ENCODE assay signal across 11 cellular contexts in genomic region chr9:132381966-132382541, GRCh38. TPM values are rescaled to one million over a fixed set of nuclear protein-coding genes. Genes with fewer than 3 reads are reported as not detected.
DNase-seq lines count a peak whose midpoint lies in the region; ATAC-seq, FAIRE-seq and TF ChIP-seq lines count a peak whose summit lies in the region.
"Had no signal": no experiment of that assay in that cellular context is flagged by ENCODE, and none has a peak within 500 bp of the region (broad histone marks: within the 10 kb centered on the region; RNA-seq: fewer than 3 reads in every experiment).

No MANE protein-coding gene starts in this region.

- H3K9ac ChIP-seq in liver (ENCODE audit: low read depth in 1 of 2, low read length in 2 of 2) (no peak overlapping the region), HepG2 (ENCODE audit: insufficient read depth, low read depth, low read length) (no peak overlapping the region)

- no TSS peak for BruUV-seq in HepG2 (replicated peaks; lab: Mats Ljungman, UMichigan)

- intact Hi-C loops in HepG2 (cut with micrococcal nuclease; ENCODE audit: unreplicated experiment): no loop called here

- TF ChIP-seq RAD21 in liver (IDR thresholded peaks at IDR 0.05) (no peak), HepG2 (CRISPR knock-in tag; IDR thresholded peaks at IDR 0.05) (no peak)

- FAIRE-seq in HepG2 (lab: Jason Lieb, UNC) (no peak), HTR-8/SVneo (lab: Jason Lieb, UNC) (no peak)

- in situ Hi-C loops in HepG2 (cut with HindIII; ENCODE audit: extremely low pct_ligation_motif_present, low pct_unique_long_range_greater_than_20kb): no loop called here

- TF ChIP-seq EP300 in HepG2 (IDR thresholded peaks at IDR 0.05; ENCODE audit: low read depth in 2 of 2, low read length in 2 of 2): no peak
- no peak for TF ChIP-seq EP300 in HepG2 (CRISPR knock-in tag; IDR thresholded peaks at IDR 0.05; ENCODE audit: borderline replicate concordance)

- H3K27me3 ChIP-seq in liver (ENCODE audit: control insufficient read depth in 4 of 4, insufficient read depth in 4 of 4, low read length in 3 of 4) (no peaks in the 10 kb centered on the region), HepG2 (ENCODE audit: control insufficient read depth in 1 of 2, insufficient read depth in 2 of 2, low read length in 2 of 2) (no peaks in the 10 kb centered on the region)
- H3K27me3 ChIP-seq: BE2C had no signal

- DNase-seq in HepG2 (ENCODE audit: low spot score): no peak
- DNase-seq in SKM-1 (lab: John Stamatoyannopoulos, UW; ENCODE audit: unreplicated experiment): peak; percentile 7
- no peak for DNase-seq in NCI-H1417 (lab: John Stamatoyannopoulos, UW)
- no peak for DNase-seq in putamen (ENCODE audit: low spot score)
- DNase-seq in A172 (ENCODE audit: low spot score): no peak
- DNase-seq in HTR-8/SVneo (ENCODE audit: insufficient read length, low spot score): no peak
- DNase-seq: BE2C, NCI-H2227 treated with DMSO at 0.1 percent for 48 hours had no signal

- H2AFZ ChIP-seq in HepG2 (ENCODE audit: low read length): no peak overlapping the region

- H3K36me3 ChIP-seq in liver (ENCODE audit: control insufficient read depth in 4 of 4, insufficient read depth in 3 of 4, low read depth in 1 of 4, low read length in 3 of 4): peaks cover 8 to 49% (median 31%) of the 10 kb centered on the region in 4 donors
- H3K36me3 ChIP-seq in HepG2 (replicated peaks in 1 of 2; ENCODE audit: control insufficient read depth in 1 of 2, insufficient read depth in 2 of 2, low read length in 2 of 2): peaks cover 20 to 41% of the 10 kb centered on the region in 2 experiments; a peak in 4 of 5 replicates

- no peak overlapping the region for H3K27ac ChIP-seq in liver (ENCODE audit: low read depth in 1 of 2, low read length in 2 of 2)
- no peak overlapping the region for H3K27ac ChIP-seq in HepG2 (ENCODE audit: extremely low read length, insufficient read depth, low read length)

- CTCF ChIA-PET in HepG2 (lab: Yijun Ruan, JAX; ENCODE audit: low intra/inter-chr PET ratio, low total read pairs): no interaction called here

- no peak for ATAC-seq in HepG2
- ATAC-seq in HG03025 (IDR thresholded peaks at IDR 0.05; ENCODE audit: low FRiP score, unreplicated experiment): peak; percentile 52

- no peak overlapping the region for H3K4me3 ChIP-seq in liver (ENCODE audit: low read depth in 1 of 3, low read length in 3 of 3)
- H3K4me3 ChIP-seq in HepG2 (replicated peaks in 1 of 3; ENCODE audit: insufficient read depth in 1 of 3, low read depth in 2 of 3, low read length in 3 of 3): no peak overlapping the region

- H4K20me1 ChIP-seq in HepG2 (ENCODE audit: insufficient read depth, low read length): no peaks in the 10 kb centered on the region

- TF ChIP-seq CTCF in liver (IDR thresholded peaks at IDR 0.05; ENCODE audit: low read depth, low read length, missing input control): no peak
- TF ChIP-seq CTCF in HepG2 (CRISPR knock-in tag; IDR thresholded peaks at IDR 0.05): no peak

- no peaks in the 10 kb centered on the region for H3K79me2 ChIP-seq in HepG2 (ENCODE audit: insufficient read depth, low read length)

- H3K9me3 ChIP-seq in liver (ENCODE audit: control insufficient read depth in 4 of 4, low read length in 3 of 4) (no peaks in the 10 kb centered on the region), HepG2 (ENCODE audit: low read length) (no peaks in the 10 kb centered on the region)
- H3K9me3 ChIP-seq: BE2C had no signal

- POLR2A ChIA-PET in HepG2 (lab: Yijun Ruan, JAX): no interaction called here

- H3K4me2 ChIP-seq in HepG2 (ENCODE audit: low read depth, low read length): no peak overlapping the region

- WGBS in liver: 84% methylated on average over 9 of the region's 9 CpGs
- 94% methylated on average over 9 of the region's 9 CpGs for WGBS in HepG2 (ENCODE audit: low lambda C conversion rate)

- no peaks in the 10 kb centered on the region for H3K4me1 ChIP-seq in liver (ENCODE audit: control insufficient read depth in 4 of 4, insufficient read depth in 4 of 4, low read length in 3 of 4)
- no peaks in the 10 kb centered on the region for H3K4me1 ChIP-seq in HepG2 (ENCODE audit: insufficient read depth, low read length)
- H3K4me1 ChIP-seq: BE2C had no signal

- no peak for TF ChIP-seq POLR2A in HepG2 (IDR thresholded peaks at IDR 0.05; ENCODE audit: insufficient read depth in 1 of 2, low read depth in 2 of 2, low read length in 2 of 2)

RNA-seq across cellular contexts. Expression of gene TTF1, which starts 24.6 kb away (rescaled TPM):
- 1 to 10 TPM; 2.8 to 6.1 TPM for total RNA-seq in liver
- polyA plus RNA-seq in liver: 1 to 10 TPM; 1.9 to 2.4 TPM
- total RNA-seq in HepG2 (2016; rRNA removed; fragmentation: Illumina TruSeq; extraction: Trizol): 9.8 and 11.8 TPM in 2 replicates
- total RNA-seq in HepG2 (2016; cell fraction: cytosol; rRNA removed; fragmentation: Illumina TruSeq; extraction: Trizol; ENCODE audit: low read depth): 3.2 and 3.6 TPM in 2 replicates
- 10.2 and 13.0 TPM in 2 replicates for total RNA-seq in HepG2 (2016; cell fraction: insoluble cytoplasmic fraction; rRNA removed; fragmentation: Illumina TruSeq; extraction: Trizol)
- 5.9 and 7.1 TPM in 2 replicates for total RNA-seq in HepG2 (2016; cell fraction: membrane; rRNA removed; fragmentation: Illumina TruSeq; extraction: Trizol)
- 11.7 and 13.6 TPM in 2 replicates for total RNA-seq in HepG2 (2016; cell fraction: nucleus; rRNA removed; fragmentation: Illumina TruSeq; extraction: Trizol)
- polyA plus RNA-seq in HepG2 (2011; rRNA removed): 3.4 and 3.6 TPM in 2 replicates
- polyA plus RNA-seq in HepG2 (2011; cell fraction: cytosol; rRNA removed): 2.5 and 3.6 TPM in 2 replicates
- 0.79 and 1.8 TPM in 2 replicates for polyA plus RNA-seq in HepG2 (2011; cell fraction: nucleus; rRNA removed)
- 3.6 and 6.2 TPM in 2 replicates for polyA plus RNA-seq in HepG2 (2012)
- 1.7 and 2.3 TPM in 2 replicates for polyA plus RNA-seq in HepG2 (2016; cell fraction: cytosol; fragmentation: Illumina TruSeq; extraction: Trizol; ENCODE audit: low read depth)
- 9.4 and 9.7 TPM in 2 replicates for polyA plus RNA-seq in HepG2 (2016; cell fraction: insoluble cytoplasmic fraction; fragmentation: Illumina TruSeq; extraction: Trizol; ENCODE audit: low read depth)
- 2.9 and 3.8 TPM in 2 replicates for polyA plus RNA-seq in HepG2 (2016; cell fraction: membrane; fragmentation: Illumina TruSeq; extraction: Trizol; ENCODE audit: low read depth)
- 15.1 and 15.8 TPM in 2 replicates for polyA plus RNA-seq in HepG2 (2016; cell fraction: nucleus; fragmentation: Illumina TruSeq; extraction: Trizol; ENCODE audit: insufficient read depth, low read depth)
- polyA minus RNA-seq in HepG2 (2011; rRNA and poly(A)+ RNA removed; ENCODE audit: low replicate concordance): 0.24 and 1.8 TPM in 2 replicates
- polyA minus RNA-seq in HepG2 (2011; cell fraction: cytosol; rRNA and poly(A)+ RNA removed): 1.3 and 2.3 TPM in 2 replicates
- 5.4 and 5.5 TPM in 2 replicates for polyA minus RNA-seq in HepG2 (2011; cell fraction: nucleus; rRNA and poly(A)+ RNA removed)
- 29.2 and 30.1 TPM in 2 replicates for total RNA-seq in A172 (2014; rRNA removed; shearing (Covaris generic))

RNA-seq across cellular contexts. Expression of gene SETX, which starts 27.3 kb away (rescaled TPM):
- 10 to 100 TPM; 27.3 to 60.2 TPM for total RNA-seq in liver
- polyA plus RNA-seq in liver: 10 to 100 TPM in 1 of 2 donors, 1 to 10 TPM in 1; 8.6 to 12.0 TPM
- 39.0 and 56.7 TPM in 2 replicates for total RNA-seq in HepG2 (2016; rRNA removed; fragmentation: Illumina TruSeq; extraction: Trizol)
- total RNA-seq in HepG2 (2016; cell fraction: cytosol; rRNA removed; fragmentation: Illumina TruSeq; extraction: Trizol; ENCODE audit: low read depth): 8.6 and 9.3 TPM in 2 replicates
- 37.2 and 54.1 TPM in 2 replicates for total RNA-seq in HepG2 (2016; cell fraction: insoluble cytoplasmic fraction; rRNA removed; fragmentation: Illumina TruSeq; extraction: Trizol)
- 12.9 and 15.9 TPM in 2 replicates for total RNA-seq in HepG2 (2016; cell fraction: membrane; rRNA removed; fragmentation: Illumina TruSeq; extraction: Trizol)
- 52.9 and 55.1 TPM in 2 replicates for total RNA-seq in HepG2 (2016; cell fraction: nucleus; rRNA removed; fragmentation: Illumina TruSeq; extraction: Trizol)
- 13.1 and 13.2 TPM in 2 replicates for polyA plus RNA-seq in HepG2 (2011; rRNA removed)
- 7.7 and 11.4 TPM in 2 replicates for polyA plus RNA-seq in HepG2 (2011; cell fraction: cytosol; rRNA removed)
- polyA plus RNA-seq in HepG2 (2011; cell fraction: nucleus; rRNA removed): 10.9 and 14.6 TPM in 2 replicates
- polyA plus RNA-seq in HepG2 (2012): 13.5 and 14.4 TPM in 2 replicates
- polyA plus RNA-seq in HepG2 (2016; cell fraction: cytosol; fragmentation: Illumina TruSeq; extraction: Trizol; ENCODE audit: low read depth): 0.99 and 1.2 TPM in 2 replicates
- 23.6 and 24.0 TPM in 2 replicates for polyA plus RNA-seq in HepG2 (2016; cell fraction: insoluble cytoplasmic fraction; fragmentation: Illumina TruSeq; extraction: Trizol; ENCODE audit: low read depth)
- polyA plus RNA-seq in HepG2 (2016; cell fraction: membrane; fragmentation: Illumina TruSeq; extraction: Trizol; ENCODE audit: low read depth): 3.0 and 3.2 TPM in 2 replicates
- 32.8 and 33.3 TPM in 2 replicates for polyA plus RNA-seq in HepG2 (2016; cell fraction: nucleus; fragmentation: Illumina TruSeq; extraction: Trizol; ENCODE audit: insufficient read depth, low read depth)
- polyA minus RNA-seq in HepG2 (2011; rRNA and poly(A)+ RNA removed; ENCODE audit: low replicate concordance): 27.4 and 73.8 TPM in 2 replicates
- polyA minus RNA-seq in HepG2 (2011; cell fraction: cytosol; rRNA and poly(A)+ RNA removed): 21.9 and 24.4 TPM in 2 replicates
- 72.6 and 81.2 TPM in 2 replicates for polyA minus RNA-seq in HepG2 (2011; cell fraction: nucleus; rRNA and poly(A)+ RNA removed)
- 32.3 and 33.6 TPM in 2 replicates for total RNA-seq in A172 (2014; rRNA removed; shearing (Covaris generic))

RNA-seq across cellular contexts. Expression of gene CFAP77, which starts 28.0 kb away (rescaled TPM):
- total RNA-seq in liver: not detected
- not detected for polyA plus RNA-seq in liver
- total RNA-seq in HepG2 (2016; rRNA removed; fragmentation: Illumina TruSeq; extraction: Trizol): not detected in 2 replicates
- not detected in 2 replicates for total RNA-seq in HepG2 (2016; cell fraction: cytosol; rRNA removed; fragmentation: Illumina TruSeq; extraction: Trizol; ENCODE audit: low read depth)
- not detected in 2 replicates for total RNA-seq in HepG2 (2016; cell fraction: insoluble cytoplasmic fraction; rRNA removed; fragmentation: Illumina TruSeq; extraction: Trizol)
- not detected in 2 replicates for total RNA-seq in HepG2 (2016; cell fraction: membrane; rRNA removed; fragmentation: Illumina TruSeq; extraction: Trizol)
- total RNA-seq in HepG2 (2016; cell fraction: nucleus; rRNA removed; fragmentation: Illumina TruSeq; extraction: Trizol): not detected in 2 replicates
- not detected in 2 replicates for polyA plus RNA-seq in HepG2 (2011; rRNA removed)
- not detected in 2 replicates for polyA plus RNA-seq in HepG2 (2011; cell fraction: cytosol; rRNA removed)
- polyA plus RNA-seq in HepG2 (2011; cell fraction: nucleus; rRNA removed): not detected in 2 replicates
- not detected in 2 replicates for polyA plus RNA-seq in HepG2 (2012)
- polyA plus RNA-seq in HepG2 (2016; cell fraction: cytosol; fragmentation: Illumina TruSeq; extraction: Trizol; ENCODE audit: low read depth): not detected in 2 replicates
- not detected in 2 replicates for polyA plus RNA-seq in HepG2 (2016; cell fraction: insoluble cytoplasmic fraction; fragmentation: Illumina TruSeq; extraction: Trizol; ENCODE audit: low read depth)
- not detected in 2 replicates for polyA plus RNA-seq in HepG2 (2016; cell fraction: membrane; fragmentation: Illumina TruSeq; extraction: Trizol; ENCODE audit: low read depth)
- polyA plus RNA-seq in HepG2 (2016; cell fraction: nucleus; fragmentation: Illumina TruSeq; extraction: Trizol; ENCODE audit: insufficient read depth, low read depth): not detected in 2 replicates
- not detected in 2 replicates for polyA minus RNA-seq in HepG2 (2011; rRNA and poly(A)+ RNA removed; ENCODE audit: low replicate concordance)
- not detected in 2 replicates for polyA minus RNA-seq in HepG2 (2011; cell fraction: cytosol; rRNA and poly(A)+ RNA removed)
- not detected in 2 replicates for polyA minus RNA-seq in HepG2 (2011; cell fraction: nucleus; rRNA and poly(A)+ RNA removed)
- 0.17 TPM in 1 of 2 replicates, not detected in the other for total RNA-seq in A172 (2014; rRNA removed; shearing (Covaris generic))
- total RNA-seq: aorta had no signal
